23 cellular contexts compared by ENCODE assay signal in genomic region chr5:9239626-9240025, GRCh38.
DNase-seq lines count a peak whose midpoint lies in the region; ATAC-seq and TF ChIP-seq lines count a peak whose summit lies in the region.
"Had no signal": no experiment of that assay in that cellular context is flagged by ENCODE, and none has a peak within 500 bp of the region (broad histone marks: within the 10 kb centered on the region; RNA-seq: fewer than 3 reads in every experiment).

No MANE protein-coding gene starts in this region.

- BruUV-seq in PC-3 (replicated peaks; lab: Mats Ljungman, UMichigan): no TSS peak

- H3K27ac ChIP-seq in PC-3 (ENCODE audit: low read length) (peak overlapping the region; percentile 60), hepatocyte (no peak overlapping the region), upper lobe of right lung (peak overlapping the region; percentile 3)
- H3K27ac ChIP-seq: KMS-11, lower lobe of right lung, psoas muscle, thoracic aorta had no signal

- TF ChIP-seq CTCF in PC-3 (conservative IDR thresholded peaks at IDR 0.05; ENCODE audit: low read depth, low read length) (no peak), choroid plexus epithelial cell (conservative IDR thresholded peaks at IDR 0.05; ENCODE audit: low read depth, low read length) (no peak), hepatocyte (IDR thresholded peaks at IDR 0.05; ENCODE audit: poor library complexity) (no peak), upper lobe of right lung (IDR thresholded peaks at IDR 0.05) (no peak)

- H3K27me3 ChIP-seq in PC-3 (ENCODE audit: low read length): no peaks in the 10 kb centered on the region
- no peaks in the 10 kb centered on the region for H3K27me3 ChIP-seq in hepatocyte
- H3K27me3 ChIP-seq in upper lobe of right lung: no peaks in the 10 kb centered on the region

- no peak overlapping the region for H3K9ac ChIP-seq in PC-3 (ENCODE audit: low read length)
- H3K9ac ChIP-seq: KMS-11 had no signal

- ATAC-seq in PC-3 (peak; percentile 81), upper lobe of right lung (no peak), GM19395 (IDR thresholded peaks at IDR 0.05; ENCODE audit: unreplicated experiment) (no peak), HG02981 (IDR thresholded peaks at IDR 0.05; ENCODE audit: unreplicated experiment) (no peak)
- ATAC-seq: CD8-positive, alpha-beta T cell; HCT116; psoas muscle; WTC11 had no signal

- H3K9me2 ChIP-seq in PC-3 (replicated peaks; ENCODE audit: low read length): no peaks in the 10 kb centered on the region
- no peaks in the 10 kb centered on the region for H3K9me2 ChIP-seq in hepatocyte (replicated peaks; ENCODE audit: insufficient read depth)

- intact Hi-C loops in PC-3 (cut with micrococcal nuclease): loop anchor here (1.0 to 2.0 kb wide), 3 partner anchors 85 to 137 kb away; no protein-coding TSS in a partner anchor
- intact Hi-C loops in upper lobe of right lung (cut with DNase I): no loop called here

- 20% methylated on average over 2 of the region's 2 CpGs for WGBS in hepatocyte (ENCODE audit: low lambda C conversion rate, missing lambda C conversion rate)

- POLR2A ChIA-PET in PC-3 (lab: Charles Lee; ENCODE audit: unreplicated experiment): interaction anchor here (0.6 kb wide), 1 partner anchor 741 kb away, joined by 4 read pairs; no protein-coding TSS in a partner anchor

- H3K4me2 ChIP-seq in PC-3 (ENCODE audit: low read length) (peak overlapping the region; percentile 55), hepatocyte (peak overlapping the region; percentile 15)
- H3K4me2 ChIP-seq: KMS-11 had no signal

- H3F3A ChIP-seq in PC-3 (ENCODE audit: low read length, unreplicated experiment): peaks cover 5% of the 10 kb centered on the region

- H2AFZ ChIP-seq in PC-3 (ENCODE audit: low read length) (no peak overlapping the region), hepatocyte (no peak overlapping the region)

- CTCF ChIA-PET in PC-3 (lab: Charles Lee): interaction anchor here (0.5 to 0.6 kb wide), 2 partner anchors 92 to 103 kb away, joined by 3 to 8 read pairs; no protein-coding TSS in a partner anchor

- H3K4me3 ChIP-seq in PC-3 (ENCODE audit: low read length): peak overlapping the region; percentile 7; the same call in 1 of the 2 replicates
- no peak overlapping the region for H3K4me3 ChIP-seq in choroid plexus epithelial cell (ENCODE audit: low read depth, low read length)
- H3K4me3 ChIP-seq in hepatocyte: no peak overlapping the region
- H3K4me3 ChIP-seq in upper lobe of right lung: no peak overlapping the region
- H3K4me3 ChIP-seq: lower lobe of right lung, psoas muscle, thoracic aorta had no signal

- H3K36me3 ChIP-seq in PC-3 (ENCODE audit: low read depth, low read length) (no peaks in the 10 kb centered on the region), hepatocyte (replicated peaks; ENCODE audit: insufficient read depth, low read depth) (no peaks in the 10 kb centered on the region), upper lobe of right lung (no peaks in the 10 kb centered on the region)
- H3K36me3 ChIP-seq: lower lobe of right lung, thoracic aorta had no signal

- DNase-seq in PC-3 (peak; percentile 87), choroid plexus epithelial cell (ENCODE audit: low read depth) (peak; percentile 56), hepatocyte (ENCODE audit: low spot score) (no peak), upper lobe of right lung (no peak), AG08396 (ENCODE audit: low spot score) (no peak)
- DNase-seq: activated CD4-positive, alpha-beta T cell treated with anti-CD3 and anti-CD28 coated beads, Interleukin-2, amount 50 U/mL, for 4 hours; activated effector memory CD4-positive, alpha-beta T cell treated with Interleukin-2 at 50 U/mL for 16 hours; CD8-positive, alpha-beta T cell; cortex of kidney; hypothalamus; lower lobe of right lung; NCI-H1048; NCI-H2029; psoas muscle; stimulated activated CD4-positive, alpha-beta T cell treated with anti-CD3 and anti-CD28 coated beads, Interleukin-2, amount 100 ng/mL, for 48 hours; stimulated activated naive CD4-positive, alpha-beta T cell; T-helper 9 cell had no signal

- H3K9me3 ChIP-seq in PC-3 (ENCODE audit: low read length) (no peaks in the 10 kb centered on the region), hepatocyte (ENCODE audit: low read depth) (no peaks in the 10 kb centered on the region), upper lobe of right lung (no peaks in the 10 kb centered on the region)
- H3K9me3 ChIP-seq: lower lobe of right lung, psoas muscle, thoracic aorta had no signal

- no peaks in the 10 kb centered on the region for H4K20me1 ChIP-seq in PC-3 (ENCODE audit: low read length)
- no peaks in the 10 kb centered on the region for H4K20me1 ChIP-seq in hepatocyte (ENCODE audit: insufficient read depth, poor library complexity, severe bottlenecking)

- H3K79me2 ChIP-seq in PC-3 (ENCODE audit: low read length): no peaks in the 10 kb centered on the region
- H3K79me2 ChIP-seq in hepatocyte: no peaks in the 10 kb centered on the region

- H3K4me1 ChIP-seq in PC-3 (ENCODE audit: insufficient read depth, low read length) (peaks cover 30% of the 10 kb centered on the region), hepatocyte (ENCODE audit: insufficient read depth) (peaks cover 6% of the 10 kb centered on the region), upper lobe of right lung (no peaks in the 10 kb centered on the region)
- H3K4me1 ChIP-seq: lower lobe of right lung, psoas muscle had no signal

Comparison
In these comparisons a context has a peak if more than half of its experiments do, and no peak if none do; other contexts are left out.
1. DNase-seq: peak in PC-3 (single experiment) and choroid plexus epithelial cell (single experiment); none in hepatocyte (single experiment), upper lobe of right lung (single experiment) and AG08396 (single experiment).